In the genomic region with DNA sequence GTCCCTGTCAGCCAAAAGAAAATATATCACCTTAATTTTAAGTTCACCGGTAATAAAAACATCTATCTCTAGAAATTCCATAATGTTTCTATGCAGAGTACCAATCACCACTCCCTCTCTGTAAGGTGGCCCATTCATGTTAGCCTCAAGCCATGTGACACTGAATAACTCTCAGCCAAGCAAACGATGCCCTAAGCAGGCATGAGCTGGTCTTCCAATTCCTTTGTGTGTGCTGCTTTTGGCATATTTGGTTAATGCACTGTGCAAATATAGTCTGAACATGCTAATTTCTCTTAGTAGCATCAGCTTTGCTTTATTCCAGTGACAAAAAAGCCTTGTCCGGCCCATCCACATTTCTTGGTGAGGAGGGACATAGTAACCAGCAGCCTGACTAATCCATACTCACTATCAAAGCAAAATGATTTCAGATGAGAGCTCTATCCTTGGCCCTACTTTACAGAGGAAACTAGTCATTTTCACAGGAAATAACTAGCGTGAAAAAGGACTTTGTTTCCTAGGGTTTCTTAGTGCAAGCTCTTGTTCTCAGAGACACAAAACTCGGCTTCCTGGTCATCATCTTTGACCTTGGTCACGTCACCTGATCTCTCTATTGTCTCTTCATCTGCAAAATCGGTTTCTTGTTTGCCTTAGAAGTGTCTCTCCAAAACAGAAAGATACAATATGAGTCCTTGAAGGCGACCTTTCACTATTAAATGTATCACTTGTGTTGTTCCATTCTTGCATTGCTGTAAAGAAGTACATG, we compare ENCODE assay signal across 17 cellular contexts. TPM values are rescaled to one million over a fixed set of nuclear protein-coding genes. Genes with fewer than 3 reads are reported as not detected.
DNase-seq lines count a peak whose midpoint lies in the region; ATAC-seq, FAIRE-seq and TF ChIP-seq lines count a peak whose summit lies in the region.
"Had no signal": no experiment of that assay in that cellular context is flagged by ENCODE, and none has a peak within 500 bp of the region (broad histone marks: within the 10 kb centered on the region; RNA-seq: fewer than 3 reads in every experiment).

No MANE protein-coding gene starts in this region.

- H3K9me3 ChIP-seq in IMR-90 (ENCODE audit: control insufficient read depth, insufficient read depth, low read length): no peaks in the 10 kb centered on the region
- H3K9me3 ChIP-seq: breast epithelium, SJCRH30, stomach had no signal

- no peak overlapping the region for H3K9ac ChIP-seq in IMR-90 (ENCODE audit: low read depth, low read length)

- no peak overlapping the region for H3K4me2 ChIP-seq in IMR-90 (ENCODE audit: low read depth, low read length)

- peaks cover 69% of the 10 kb centered on the region for H3K4me1 Mint-ChIP-seq in activated CD4-positive, alpha-beta memory T cell treated with anti-CD3 and anti-CD28 coated beads for 36 hours (ENCODE audit: low read depth)

- no peak overlapping the region for H2BK120ac ChIP-seq in IMR-90 (ENCODE audit: low read depth, low read length)

- no peak overlapping the region for H3K18ac ChIP-seq in IMR-90 (ENCODE audit: low read depth, low read length)

- no peak overlapping the region for H3K23ac ChIP-seq in IMR-90 (ENCODE audit: low read depth, low read length)

- peaks cover 33% of the 10 kb centered on the region for H3K36me3 Mint-ChIP-seq in activated CD4-positive, alpha-beta memory T cell treated with anti-CD3 and anti-CD28 coated beads for 36 hours

- H2AK9ac ChIP-seq in IMR-90 (replicated peaks; ENCODE audit: low read depth, low read length, poor library complexity): no peak overlapping the region

- dilution Hi-C loops in IMR-90 (cut with HindIII; ENCODE audit: low sequenced_read_pairs, unreplicated experiment): no loop called here

- H4K91ac ChIP-seq in IMR-90 (ENCODE audit: insufficient read depth, low read depth, low read length): no peak overlapping the region

- no peak overlapping the region for H3K4me3 ChIP-seq in IMR-90 (ENCODE audit: insufficient read depth, low read depth, low read length)
- H3K4me3 ChIP-seq: breast epithelium, SJCRH30, stomach had no signal

- H2AFZ ChIP-seq in IMR-90 (replicated peaks; ENCODE audit: low read length, poor library complexity): no peak overlapping the region

- H3K9me1 ChIP-seq in IMR-90 (ENCODE audit: insufficient read depth, low read length): no peaks in the 10 kb centered on the region; the same call in 1 of the 2 replicates

- peaks cover 2% of the 10 kb centered on the region; the same call in 1 of the 2 replicates for H3K36me3 ChIP-seq in IMR-90 (ENCODE audit: control insufficient read depth, insufficient read depth, low read length)
- H3K36me3 ChIP-seq: breast epithelium, SJCRH30, stomach had no signal

- no peak for TF ChIP-seq POLR2A in IMR-90 (IDR thresholded peaks at IDR 0.05; ENCODE audit: low read depth, low read length)

- no peak for TF ChIP-seq CTCF in IMR-90 (conservative IDR thresholded peaks at IDR 0.05; ENCODE audit: low read depth, low read length)

- peak overlapping the region; percentile 81 for H3K27ac Mint-ChIP-seq in activated CD4-positive, alpha-beta memory T cell treated with anti-CD3 and anti-CD28 coated beads for 36 hours

- H3K9me3 Mint-ChIP-seq in activated CD4-positive, alpha-beta memory T cell treated with anti-CD3 and anti-CD28 coated beads for 36 hours: no peaks in the 10 kb centered on the region

- TF ChIP-seq RAD21 in IMR-90 (IDR thresholded peaks at IDR 0.05; ENCODE audit: low read length): no peak

- no peak overlapping the region for H3K27ac ChIP-seq in IMR-90 (ENCODE audit: insufficient read depth, low read length)
- H3K27ac ChIP-seq: 22Rv1, breast epithelium, SJCRH30, stomach had no signal

- no peaks in the 10 kb centered on the region for H4K20me1 ChIP-seq in IMR-90 (ENCODE audit: insufficient read depth, low read length)

- no peak overlapping the region for H2AK5ac ChIP-seq in IMR-90 (ENCODE audit: low read depth, low read length)

- no peak overlapping the region for H2BK15ac ChIP-seq in IMR-90 (ENCODE audit: low read depth, low read length)

- in situ Hi-C loops in IMR-90 (cut with MboI; ENCODE audit: low sequenced_read_pairs): no loop called here

- no TSS peak for BruUV-seq in IMR-90 (replicated peaks; lab: Mats Ljungman, UMichigan)

- H3K4me3 Mint-ChIP-seq in activated CD4-positive, alpha-beta memory T cell treated with anti-CD3 and anti-CD28 coated beads for 36 hours: no peak overlapping the region

- H3K14ac ChIP-seq in IMR-90 (replicated peaks; ENCODE audit: low read depth, low read length): no peak overlapping the region

- H3K27me3 ChIP-seq in IMR-90 (ENCODE audit: control insufficient read depth, insufficient read depth, low read length): no peaks in the 10 kb centered on the region
- H3K27me3 ChIP-seq: breast epithelium, SJCRH30, stomach had no signal

- no peak overlapping the region for H4K8ac ChIP-seq in IMR-90 (ENCODE audit: low read depth in 2 of 2, low read length in 2 of 2)

- ATAC-seq in IMR-90 (ENCODE audit: low read depth): no peak
- ATAC-seq in GM21528 (IDR thresholded peaks at IDR 0.05; ENCODE audit: low FRiP score, unreplicated experiment): no peak

- no peak overlapping the region for H4K5ac ChIP-seq in IMR-90 (ENCODE audit: low read depth, low read length)

- peak; percentile 61 for FAIRE-seq in islet of Langerhans (lab: Jason Lieb, UNC)
- FAIRE-seq: GM19239 had no signal

- H3K79me1 ChIP-seq in IMR-90 (ENCODE audit: low read depth in 1 of 2, low read length in 2 of 2): peaks cover 0 to 7% of the 10 kb centered on the region in 2 experiments; a peak in 2 of 4 replicates

- WGBS in IMR-90 (ENCODE audit: extremely low coverage in 2 of 2, insufficient read length in 1 of 2), 2 experiments: 60% methylated on average over 2 of the region's 8 CpGs; no CpG with 5 or more reads in 1 of the 2 experiments

- DNase-seq in DMS153 (lab: John Stamatoyannopoulos, UW): peak; percentile 50
- DNase-seq in DMS153 treated with DMSO at 0.1 percent for 48 hours (lab: John Stamatoyannopoulos, UW; ENCODE audit: unreplicated experiment): no peak
- DNase-seq in IMR-90: peak; percentile 14
- no peak for DNase-seq in activated CD4-positive, alpha-beta memory T cell treated with anti-CD3 and anti-CD28 coated beads for 36 hours
- no peak for DNase-seq in Ammon's horn (ENCODE audit: low spot score)
- no peak for DNase-seq in stimulated activated CD4-positive, alpha-beta T cell treated with anti-CD3 and anti-CD28 coated beads, Interleukin-4, amount 100 ng/mL, for 4 hours
- DNase-seq: effector memory CD4-positive, alpha-beta T cell; NCI-H1105; NK-92 treated with Interleukin-12 subunit alpha and Interleukin-12 subunit beta, amount 100 ng/mL, for 24 hours; SJCRH30; stomach had no signal

- intact Hi-C loops in IMR-90 (cut with micrococcal nuclease): no loop called here
- intact Hi-C loops in activated CD4-positive, alpha-beta memory T cell treated with anti-CD3 and anti-CD28 coated beads for 36 hours (cut with micrococcal nuclease): loop anchor here (1.0 kb wide), 2 partner anchors 8 to 25 kb away; no protein-coding TSS in a partner anchor

- no peak overlapping the region for H3K56ac ChIP-seq in IMR-90 (ENCODE audit: extremely low read depth, insufficient read depth, low read length)

- no peak overlapping the region for H2BK5ac ChIP-seq in IMR-90 (ENCODE audit: low read depth, low read length, poor library complexity, severe bottlenecking)

- H3K4me1 ChIP-seq in IMR-90 (ENCODE audit: control insufficient read depth, insufficient read depth, low read length): 0 out of 2 replicates have a peak, but pooled peaks cover 2% of the 10 kb centered on the region
- H3K4me1 ChIP-seq: breast epithelium, SJCRH30, stomach had no signal

- POLR2A ChIA-PET in IMR-90 (lab: Charles Lee; ENCODE audit: unreplicated experiment): no interaction called here
- POLR2A ChIA-PET in activated CD4-positive, alpha-beta memory T cell treated with anti-CD3 and anti-CD28 coated beads for 36 hours (lab: Charles Lee): interaction anchor here (1.0 kb wide), 1 partner anchor 57 kb away, joined by 3 read pairs; no protein-coding TSS in a partner anchor

- CTCF ChIA-PET in IMR-90 (lab: Yijun Ruan, JAX): interaction anchor here (1.0 kb wide), 1 partner anchor 16 kb away, joined by 4 read pairs; no protein-coding TSS in a partner anchor
- CTCF ChIA-PET in activated CD4-positive, alpha-beta memory T cell treated with anti-CD3 and anti-CD28 coated beads for 36 hours (lab: Charles Lee): interaction anchor here (0.6 to 1.4 kb wide), 2 partner anchors 12 to 49 kb away, joined by 5 to 8 read pairs; no protein-coding TSS in a partner anchor

- H3K4ac ChIP-seq in IMR-90 (ENCODE audit: low read depth, low read length): no peak overlapping the region

- no peak overlapping the region for H2BK20ac ChIP-seq in IMR-90 (ENCODE audit: low read depth, low read length)

- no peaks in the 10 kb centered on the region for H3K27me3 Mint-ChIP-seq in activated CD4-positive, alpha-beta memory T cell treated with anti-CD3 and anti-CD28 coated beads for 36 hours
- H3K27me3 Mint-ChIP-seq: IgD-negative memory B cell had no signal

TF ChIP-seq in IMR-90, 13 proteins besides CTCF, POLR2A, EP300 and RAD21:
- no peak for TF ChIP-seq RFX5 (IDR thresholded peaks at IDR 0.05; ENCODE audit: low read depth, low read length)
- no peak for TF ChIP-seq BHLHE40 (IDR thresholded peaks at IDR 0.05; ENCODE audit: low read depth, low read length)
- TF ChIP-seq, protein P1, sequence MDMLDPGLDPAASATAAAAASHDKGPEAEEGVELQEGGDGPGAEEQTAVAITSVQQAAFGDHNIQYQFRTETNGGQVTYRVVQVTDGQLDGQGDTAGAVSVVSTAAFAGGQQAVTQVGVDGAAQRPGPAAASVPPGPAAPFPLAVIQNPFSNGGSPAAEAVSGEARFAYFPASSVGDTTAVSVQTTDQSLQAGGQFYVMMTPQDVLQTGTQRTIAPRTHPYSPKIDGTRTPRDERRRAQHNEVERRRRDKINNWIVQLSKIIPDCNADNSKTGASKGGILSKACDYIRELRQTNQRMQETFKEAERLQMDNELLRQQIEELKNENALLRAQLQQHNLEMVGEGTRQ (IDR thresholded peaks at IDR 0.05; ENCODE audit: low read depth, low read length): no peak
- no peak for TF ChIP-seq MAZ (IDR thresholded peaks at IDR 0.05; ENCODE audit: borderline replicate concordance, low read depth, low read length)
- no peak for TF ChIP-seq CEBPB (IDR thresholded peaks at IDR 0.05; ENCODE audit: low read depth, low read length)

RNA-seq across cellular contexts. Expression of a gene that starts 59.2 kb away (rescaled TPM):
- total RNA-seq in IMR-90 (2012; rRNA removed): 53.2 and 94.7 TPM in 2 replicates
- 102 and 139 TPM in 2 replicates for polyA plus RNA-seq in IMR-90 (2012; rRNA removed)
- 4.0 and 8.4 TPM in 2 replicates for polyA plus RNA-seq in IMR-90 (2012; cell fraction: cytosol; rRNA removed)
- polyA plus RNA-seq in IMR-90 (2012; cell fraction: nucleus; rRNA removed; ENCODE audit: low replicate concordance): 1.5 and 27.7 TPM in 2 replicates
- 100 to 1,000 TPM; 222 to 238 TPM for total RNA-seq in activated CD4-positive, alpha-beta memory T cell treated with anti-CD3 and anti-CD28 coated beads for 36 hours

Comparison
In these comparisons a context has a peak if more than half of its experiments do, and no peak if none do; other contexts are left out.
1. DNase-seq: peak in DMS153 (single experiment) and IMR-90 (single experiment); none in DMS153 treated with DMSO at 0.1 percent for 48 hours (single experiment), activated CD4-positive, alpha-beta memory T cell treated with anti-CD3 and anti-CD28 coated beads for 36 hours (single experiment), Ammon's horn (single experiment) and stimulated activated CD4-positive, alpha-beta T cell treated with anti-CD3 and anti-CD28 coated beads, Interleukin-4, amount 100 ng/mL, for 4 hours (0 of 2).